ENCODE assay signal across 1 cellular context in the genomic region with DNA sequence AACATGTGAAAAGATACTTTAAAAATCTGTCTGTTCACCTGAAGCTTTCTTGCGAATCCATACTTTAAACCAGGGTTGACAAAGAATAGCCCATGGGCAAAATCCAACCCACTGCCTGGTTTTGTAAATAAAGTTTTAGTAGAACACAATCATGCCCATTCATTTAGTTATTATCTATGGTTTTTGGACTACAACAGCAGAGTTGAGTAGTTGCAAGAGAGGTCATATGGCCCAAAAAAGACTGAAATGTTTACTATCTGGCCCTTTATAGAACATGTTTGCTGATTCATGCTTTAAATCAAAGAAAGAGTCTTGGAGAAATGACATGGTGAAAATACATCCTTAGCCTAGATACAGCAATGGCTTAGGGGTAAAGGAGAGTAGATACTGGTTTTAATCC.
TF ChIP-seq lines count a peak whose summit lies in the region.

No MANE protein-coding gene starts in this region.

TF ChIP-seq in K562, 482 proteins besides CTCF, POLR2A, EP300 and RAD21 (continued from another document):
- TF ChIP-seq, protein P1, sequence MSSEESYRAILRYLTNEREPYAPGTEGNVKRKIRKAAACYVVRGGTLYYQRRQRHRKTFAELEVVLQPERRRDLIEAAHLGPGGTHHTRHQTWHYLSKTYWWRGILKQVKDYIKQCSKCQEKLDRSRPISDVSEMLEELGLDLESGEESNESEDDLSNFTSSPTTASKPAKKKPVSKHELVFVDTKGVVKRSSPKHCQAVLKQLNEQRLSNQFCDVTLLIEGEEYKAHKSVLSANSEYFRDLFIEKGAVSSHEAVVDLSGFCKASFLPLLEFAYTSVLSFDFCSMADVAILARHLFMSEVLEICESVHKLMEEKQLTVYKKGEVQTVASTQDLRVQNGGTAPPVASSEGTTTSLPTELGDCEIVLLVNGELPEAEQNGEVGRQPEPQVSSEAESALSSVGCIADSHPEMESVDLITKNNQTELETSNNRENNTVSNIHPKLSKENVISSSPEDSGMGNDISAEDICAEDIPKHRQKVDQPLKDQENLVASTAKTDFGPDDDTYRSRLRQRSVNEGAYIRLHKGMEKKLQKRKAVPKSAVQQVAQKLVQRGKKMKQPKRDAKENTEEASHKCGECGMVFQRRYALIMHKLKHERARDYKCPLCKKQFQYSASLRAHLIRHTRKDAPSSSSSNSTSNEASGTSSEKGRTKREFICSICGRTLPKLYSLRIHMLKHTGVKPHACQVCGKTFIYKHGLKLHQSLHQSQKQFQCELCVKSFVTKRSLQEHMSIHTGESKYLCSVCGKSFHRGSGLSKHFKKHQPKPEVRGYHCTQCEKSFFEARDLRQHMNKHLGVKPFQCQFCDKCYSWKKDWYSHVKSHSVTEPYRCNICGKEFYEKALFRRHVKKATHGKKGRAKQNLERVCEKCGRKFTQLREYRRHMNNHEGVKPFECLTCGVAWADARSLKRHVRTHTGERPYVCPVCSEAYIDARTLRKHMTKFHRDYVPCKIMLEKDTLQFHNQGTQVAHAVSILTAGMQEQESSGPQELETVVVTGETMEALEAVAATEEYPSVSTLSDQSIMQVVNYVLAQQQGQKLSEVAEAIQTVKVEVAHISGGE (CRISPR knock-in tag; IDR thresholded peaks at IDR 0.05) = no peak
